Comparison of ENCODE assay signal across 6 cellular contexts in genomic region chr17:75271955-75272847, GRCh38. TPM values are rescaled to one million over a fixed set of nuclear protein-coding genes. Genes with fewer than 3 reads are reported as not detected.
A peak's percentile ranks its signal among the peaks of the same experiment; 100 is the strongest.
DNase-seq lines count a peak whose midpoint lies in the region; ATAC-seq, FAIRE-seq and TF ChIP-seq lines count a peak whose summit lies in the region.

No MANE protein-coding gene starts in this region.

- POLR2A ChIA-PET in A549 (lab: Yijun Ruan, JAX), result interaction anchor here (0.6 to 3.5 kb wide), 7 partner anchors 10 to 159 kb away, joined by 3 to 86 read pairs (median 4); partner anchors contain the start of genes GGA3, GRB2, MRPS7 and SLC25A19

- peak overlapping the region; percentile 9 for H4K8ac ChIP-seq in trophoblast cell (ENCODE audit: low read depth, low read length)

- CTCF ChIA-PET in A549 (lab: Yijun Ruan, JAX), result interaction anchor here (0.6 to 8.4 kb wide), 34 partner anchors 10 to 310 kb away, joined by 3 to 110 read pairs (median 6); partner anchors contain the start of genes GGA3, GRB2, MRPS7 and SLC25A19

- ATAC-seq in A549, result peak in 1 of 2 experiments; percentile 4; a peak in 3 of 6 replicates
- no peak for ATAC-seq in GM18517 (IDR thresholded peaks at IDR 0.05; ENCODE audit: unreplicated experiment)

- no peak overlapping the region for H3K14ac ChIP-seq in trophoblast cell (ENCODE audit: low read length)

- H3K9me3 ChIP-seq in A549 (no peaks in the 10 kb centered on the region), Karpas-422 (ENCODE audit: low read length) (no peaks in the 10 kb centered on the region), trophoblast cell (ENCODE audit: insufficient read depth, low read depth, low read length) (peaks cover 2% of the 10 kb centered on the region)

- H2BK5ac ChIP-seq in trophoblast cell (ENCODE audit: low read depth, low read length, poor library complexity), result no peak overlapping the region

- no peak overlapping the region for H2AK5ac ChIP-seq in trophoblast cell (ENCODE audit: low read length)

- H2BK120ac ChIP-seq in trophoblast cell (ENCODE audit: insufficient read depth, low read length, poor library complexity), result no peak overlapping the region

- no peak for FAIRE-seq in A549 (lab: Jason Lieb, UNC)

- H3K79me2 ChIP-seq in Karpas-422 (ENCODE audit: low read length), result peaks cover 20% of the 10 kb centered on the region
- peaks cover 5% of the 10 kb centered on the region for H3K79me2 ChIP-seq in trophoblast cell (ENCODE audit: control insufficient read depth, insufficient read depth, low read length, poor library complexity)

- H4K12ac ChIP-seq in trophoblast cell (ENCODE audit: low read depth, low read length), result no peak overlapping the region

- no peak for TF ChIP-seq RAD21 in A549 (conservative IDR thresholded peaks at IDR 0.05 in 1 of 2, IDR thresholded peaks at IDR 0.05 in 1 of 2)

- peaks cover 10% of the 10 kb centered on the region for H3K79me1 ChIP-seq in trophoblast cell (ENCODE audit: low read length)

- H2BK12ac ChIP-seq in trophoblast cell (ENCODE audit: low read length), result no peak overlapping the region

- no peak for TF ChIP-seq CTCF in A549 (IDR thresholded peaks at IDR 0.05)
- TF ChIP-seq CTCF in coronary artery (IDR thresholded peaks at IDR 0.05), result no peak

- no peak overlapping the region for H4K91ac ChIP-seq in trophoblast cell (ENCODE audit: low read depth, low read length)

- no peak overlapping the region for H3K18ac ChIP-seq in trophoblast cell (ENCODE audit: low read length)

- no peak; the same call in 1 of the 2 replicates for TF ChIP-seq POLR2A in A549 (IDR thresholded peaks at IDR 0.05; ENCODE audit: low read length)

- H2AFZ ChIP-seq in Karpas-422 (ENCODE audit: low read length) (peak overlapping the region; percentile 59; the same call in 1 of the 2 replicates), trophoblast cell (ENCODE audit: insufficient read depth, low read length, poor library complexity) (peak overlapping the region; percentile 85)

- H3K9ac ChIP-seq in Karpas-422 (ENCODE audit: low read length) (peak overlapping the region; percentile 94), trophoblast cell (ENCODE audit: low read length) (no peak overlapping the region)

- H3K9me2 ChIP-seq in Karpas-422 (replicated peaks; ENCODE audit: insufficient read depth, low read length), result no peaks in the 10 kb centered on the region

- DNase-seq in A549 (ENCODE audit: low read depth in 1 of 2, low spot score in 1 of 2) (peak in 1 of 2 experiments; percentile 33), Karpas-422 (peak; percentile 84), coronary artery (ENCODE audit: low spot score) (no peak), trophoblast cell (no peak)
- no peak for DNase-seq in central memory CD4-positive, alpha-beta T cell

- H3K4ac ChIP-seq in trophoblast cell (ENCODE audit: low read depth, low read length), result no peak overlapping the region

- no peak for TF ChIP-seq EP300 in A549 (IDR thresholded peaks at IDR 0.05)

- no peaks in the 10 kb centered on the region for H4K20me1 ChIP-seq in Karpas-422 (ENCODE audit: insufficient read depth, low read depth, low read length)

- 57% methylated on average over 19 of the region's 24 CpGs for WGBS in A549 (ENCODE audit: missing lambda C conversion rate)
- WGBS in trophoblast cell (ENCODE audit: extremely low coverage, insufficient coverage, insufficient read length), result no CpG with 5 or more reads among the region's 24 CpGs

- H3K36me3 ChIP-seq in Karpas-422 (ENCODE audit: insufficient read depth, low read length) (peaks cover 16% of the 10 kb centered on the region), trophoblast cell (ENCODE audit: control insufficient read depth in 1 of 2, insufficient read depth in 2 of 2, low read length in 2 of 2) (peaks cover 3% of the 10 kb centered on the region in 2 experiments)

- H3K4me3 ChIP-seq in A549 (peak overlapping the region; percentile 93), Karpas-422 (ENCODE audit: low read length) (peak overlapping the region; percentile 97), coronary artery (peak overlapping the region; percentile 82), trophoblast cell (ENCODE audit: low read depth, low read length) (peak overlapping the region; percentile 84)

- H3K4me2 ChIP-seq in A549, result peak overlapping the region; percentile 95
- peak overlapping the region; percentile 94 for H3K4me2 ChIP-seq in Karpas-422 (ENCODE audit: low read depth, low read length, poor library complexity, severe bottlenecking)
- H3K4me2 ChIP-seq in trophoblast cell (ENCODE audit: low read length), result peak overlapping the region; percentile 89

- H3K27me3 ChIP-seq in Karpas-422 (ENCODE audit: low read length) (no peaks in the 10 kb centered on the region), trophoblast cell (ENCODE audit: insufficient read depth, low read length) (no peaks in the 10 kb centered on the region)

- H3K23ac ChIP-seq in trophoblast cell (ENCODE audit: low read length), result no peak overlapping the region

- H3K4me1 ChIP-seq in A549 (peaks cover 27% of the 10 kb centered on the region), Karpas-422 (ENCODE audit: low read length) (peaks cover 33% of the 10 kb centered on the region), trophoblast cell (ENCODE audit: control insufficient read depth in 1 of 2, insufficient read depth in 2 of 2, low read length in 2 of 2) (peaks cover 2 to 12% of the 10 kb centered on the region in 2 experiments)

- H3K27ac ChIP-seq in A549, result peak overlapping the region; percentile 95 to 96
- peak overlapping the region; percentile 70 for H3K27ac ChIP-seq in Karpas-422 (ENCODE audit: low read length)
- H3K27ac ChIP-seq in coronary artery, result peak overlapping the region; percentile 92 to 97
- H3K27ac ChIP-seq in trophoblast cell (ENCODE audit: low read depth, low read length), result no peak overlapping the region

TF ChIP-seq in A549, 52 proteins besides CTCF, POLR2A, EP300 and RAD21 (continues in another document):
- TF ChIP-seq ZSCAN20 (CRISPR knock-in tag; IDR thresholded peaks at IDR 0.05) (no peak), ZFP36 (IDR thresholded peaks at IDR 0.05; ENCODE audit: borderline replicate concordance, partially characterized antibody) (no peak), HOXB13 (CRISPR knock-in tag; IDR thresholded peaks at IDR 0.05; ENCODE audit: low read depth) (no peak), JUNB (IDR thresholded peaks at IDR 0.05) (no peak)
- TF ChIP-seq, protein P1, sequence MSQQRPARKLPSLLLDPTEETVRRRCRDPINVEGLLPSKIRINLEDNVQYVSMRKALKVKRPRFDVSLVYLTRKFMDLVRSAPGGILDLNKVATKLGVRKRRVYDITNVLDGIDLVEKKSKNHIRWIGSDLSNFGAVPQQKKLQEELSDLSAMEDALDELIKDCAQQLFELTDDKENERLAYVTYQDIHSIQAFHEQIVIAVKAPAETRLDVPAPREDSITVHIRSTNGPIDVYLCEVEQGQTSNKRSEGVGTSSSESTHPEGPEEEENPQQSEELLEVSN (IDR thresholded peaks at IDR 0.05; ENCODE audit: borderline replicate concordance, low read depth), result no peak
- TF ChIP-seq, protein P2, sequence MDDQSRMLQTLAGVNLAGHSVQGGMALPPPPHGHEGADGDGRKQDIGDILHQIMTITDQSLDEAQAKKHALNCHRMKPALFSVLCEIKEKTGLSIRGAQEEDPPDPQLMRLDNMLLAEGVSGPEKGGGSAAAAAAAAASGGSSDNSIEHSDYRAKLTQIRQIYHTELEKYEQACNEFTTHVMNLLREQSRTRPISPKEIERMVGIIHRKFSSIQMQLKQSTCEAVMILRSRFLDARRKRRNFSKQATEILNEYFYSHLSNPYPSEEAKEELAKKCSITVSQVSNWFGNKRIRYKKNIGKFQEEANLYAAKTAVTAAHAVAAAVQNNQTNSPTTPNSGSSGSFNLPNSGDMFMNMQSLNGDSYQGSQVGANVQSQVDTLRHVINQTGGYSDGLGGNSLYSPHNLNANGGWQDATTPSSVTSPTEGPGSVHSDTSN (IDR thresholded peaks at IDR 0.05), result peak; percentile 48; the same call in 1 of the 2 replicates

RNA-seq across cellular contexts. Expression of gene MIF4GD, which starts 1.2 kb away (rescaled TPM):
- 61.0 and 71.4 TPM in 2 replicates for polyA plus RNA-seq in A549 (2011; rRNA removed)
- polyA plus RNA-seq in A549 (2012; cell fraction: cytosol; rRNA removed), result 57.0 and 65.8 TPM in 2 replicates
- 46.6 and 47.8 TPM in 2 replicates for polyA plus RNA-seq in A549 (2012; cell fraction: nucleus; rRNA removed)
- 22.2 to 24.6 TPM (median 23.9 TPM) in 3 replicates for polyA plus RNA-seq in A549 (2017; fragmentation: RNase III; extraction: RNeasy Plus Mini Kit Qiagen cat#74134 plus additional on column Dnase treatment)
- polyA minus RNA-seq in A549 (2011; rRNA and poly(A)+ RNA removed), result 70.5 and 70.8 TPM in 2 replicates
- total RNA-seq in Karpas-422 (2014; rRNA removed; shearing (Covaris generic); ENCODE audit: low replicate concordance), result 44.4 and 63.3 TPM in 2 replicates
- 8.8 and 8.9 TPM in 2 replicates for polyA plus RNA-seq in trophoblast cell (2013)

RNA-seq across cellular contexts. Expression of gene MRPS7, which starts 10.5 kb away (rescaled TPM):
- polyA plus RNA-seq in A549 (2011; rRNA removed) (144 and 157 TPM in 2 replicates), A549 (2017; fragmentation: RNase III; extraction: RNeasy Plus Mini Kit Qiagen cat#74134 plus additional on column Dnase treatment) (161 to 164 TPM (median 163 TPM) in 3 replicates)
- polyA plus RNA-seq in A549 (2012; cell fraction: cytosol; rRNA removed), result 148 and 176 TPM in 2 replicates
- polyA plus RNA-seq in A549 (2012; cell fraction: nucleus; rRNA removed), result 91.3 and 93.4 TPM in 2 replicates
- polyA minus RNA-seq in A549 (2011; rRNA and poly(A)+ RNA removed), result 76.8 and 97.2 TPM in 2 replicates
- 48.8 and 58.7 TPM in 2 replicates for total RNA-seq in Karpas-422 (2014; rRNA removed; shearing (Covaris generic); ENCODE audit: low replicate concordance)
- polyA plus RNA-seq in trophoblast cell (2013), result 44.9 and 45.1 TPM in 2 replicates

RNA-seq across cellular contexts. Expression of gene GGA3, which starts 10.8 kb away (rescaled TPM):
- 40.9 and 43.6 TPM in 2 replicates for polyA plus RNA-seq in A549 (2011; rRNA removed)
- 33.7 and 38.1 TPM in 2 replicates for polyA plus RNA-seq in A549 (2012; cell fraction: cytosol; rRNA removed)
- 183 and 227 TPM in 2 replicates for polyA plus RNA-seq in A549 (2012; cell fraction: nucleus; rRNA removed)
- 34.5 to 42.8 TPM (median 35.8 TPM) in 3 replicates for polyA plus RNA-seq in A549 (2017; fragmentation: RNase III; extraction: RNeasy Plus Mini Kit Qiagen cat#74134 plus additional on column Dnase treatment)
- polyA minus RNA-seq in A549 (2011; rRNA and poly(A)+ RNA removed), result 66.4 and 91.5 TPM in 2 replicates
- 23.4 and 45.1 TPM in 2 replicates for total RNA-seq in Karpas-422 (2014; rRNA removed; shearing (Covaris generic); ENCODE audit: low replicate concordance)
- polyA plus RNA-seq in trophoblast cell (2013), result 29.6 and 29.8 TPM in 2 replicates

RNA-seq across cellular contexts. Expression of gene SLC25A19, which starts 17.0 kb away (rescaled TPM):
- polyA plus RNA-seq in A549 (2011; rRNA removed) (14.8 and 15.3 TPM in 2 replicates), A549 (2017; fragmentation: RNase III; extraction: RNeasy Plus Mini Kit Qiagen cat#74134 plus additional on column Dnase treatment) (13.7 to 16.4 TPM (median 14.9 TPM) in 3 replicates)
- polyA plus RNA-seq in A549 (2012; cell fraction: cytosol; rRNA removed), result 32.0 and 35.2 TPM in 2 replicates
- polyA plus RNA-seq in A549 (2012; cell fraction: nucleus; rRNA removed), result 27.7 and 28.9 TPM in 2 replicates
- 14.5 and 15.7 TPM in 2 replicates for polyA minus RNA-seq in A549 (2011; rRNA and poly(A)+ RNA removed)
- 36.5 and 43.1 TPM in 2 replicates for total RNA-seq in Karpas-422 (2014; rRNA removed; shearing (Covaris generic); ENCODE audit: low replicate concordance)
- 8.9 and 10.2 TPM in 2 replicates for polyA plus RNA-seq in trophoblast cell (2013)
